In genomic region chr14:103878180-103878579, GRCh38 we compare ENCODE assay signal across 34 cellular contexts. TPM values are rescaled to one million over a fixed set of nuclear protein-coding genes. Genes with fewer than 3 reads are reported as not detected.
"Had no signal": no experiment of that assay in that cellular context is flagged by ENCODE, and none has a peak within 500 bp of the region (broad histone marks: within the 10 kb centered on the region; RNA-seq: fewer than 3 reads in every experiment).

No MANE protein-coding gene starts in this region.

- H3K36me3 ChIP-seq: adrenal gland, WERI-Rb-1 had no signal

- H3K27ac ChIP-seq: adrenal gland, coronary artery, dorsolateral prefrontal cortex, WERI-Rb-1 had no signal

- H3K27ac Mint-ChIP-seq: activated B cell treated with CpG ODN at 0.5 μM for 24 hours; activated CD8-positive, alpha-beta memory T cell treated with anti-CD3 and anti-CD28 coated beads, Interleukin-2, amount 10 ng/mL, durations not matched to agents 7 days and 5 days; activated CD8-positive, alpha-beta T cell treated with anti-CD3 and anti-CD28 coated beads for 36 hours; activated naive CD4-positive, alpha-beta T cell treated with anti-CD3 and anti-CD28 coated beads for 36 hours; activated naive CD4-positive, alpha-beta T cell treated with anti-CD3 and anti-CD28 coated beads, Interleukin-2, amount 50 U/mL, for 24 hours; activated naive CD8-positive, alpha-beta T cell treated with anti-CD3 and anti-CD28 coated beads for 36 hours; activated naive CD8-positive, alpha-beta T cell treated with anti-CD3 and anti-CD28 coated beads, Interleukin-2, amount 50 U/mL, for 24 hours; activated T-helper 1 cell treated with anti-CD3 and anti-CD28 coated beads, Interleukin-12 subunit alpha, Interleukin-12 subunit beta, Interleukin-2, Interleukin-4 antibody, amounts not matched to agents 30 ng/mL and 10 ng/mL and 1 ng/mL, durations not matched to agents 14 hours and 24 hours and 36 hours; activated T-helper 2 cell treated with anti-CD3 and anti-CD28 coated beads, Interferon-gamma antibody, Interleukin-2, Interleukin-4, amounts not matched to agents 10 μg/mL and 5 μg/mL and 100 μg/mL, durations not matched to agents 14 hours and 24 hours and 36 hours; dendritic cell treated with granulocyte-macrophage colony-stimulating factor and Interleukin-4, amounts not matched to agents 40 ng/mL and 50 ng/mL, for 4 days; endodermal cell had no signal

- H3K9me3 Mint-ChIP-seq: activated B cell treated with CpG ODN at 0.5 μM for 24 hours; activated naive CD4-positive, alpha-beta T cell treated with anti-CD3 and anti-CD28 coated beads for 36 hours; activated naive CD4-positive, alpha-beta T cell treated with anti-CD3 and anti-CD28 coated beads, Interleukin-2, amount 50 U/mL, for 24 hours; activated naive CD8-positive, alpha-beta T cell treated with anti-CD3 and anti-CD28 coated beads for 36 hours; activated naive CD8-positive, alpha-beta T cell treated with anti-CD3 and anti-CD28 coated beads, Interleukin-2, amount 50 U/mL, for 24 hours; activated T-helper 1 cell treated with anti-CD3 and anti-CD28 coated beads, Interleukin-12 subunit alpha, Interleukin-12 subunit beta, Interleukin-2, Interleukin-4 antibody, amounts not matched to agents 30 ng/mL and 10 ng/mL and 1 ng/mL, durations not matched to agents 14 hours and 24 hours and 36 hours; activated T-helper 2 cell treated with anti-CD3 and anti-CD28 coated beads, Interferon-gamma antibody, Interleukin-2, Interleukin-4, amounts not matched to agents 10 μg/mL and 5 μg/mL and 100 μg/mL, durations not matched to agents 14 hours and 24 hours and 36 hours; dendritic cell treated with granulocyte-macrophage colony-stimulating factor and Interleukin-4, amounts not matched to agents 40 ng/mL and 50 ng/mL, for 4 days; endodermal cell had no signal

- H3K4me3 ChIP-seq: adrenal gland, body of pancreas, coronary artery, dorsolateral prefrontal cortex had no signal

- H3K27me3 Mint-ChIP-seq: activated CD8-positive, alpha-beta memory T cell treated with anti-CD3 and anti-CD28 coated beads, Interleukin-2, amount 10 ng/mL, durations not matched to agents 7 days and 5 days; activated naive CD4-positive, alpha-beta T cell treated with anti-CD3 and anti-CD28 coated beads, Interleukin-2, amount 50 U/mL, for 24 hours; activated naive CD8-positive, alpha-beta T cell treated with anti-CD3 and anti-CD28 coated beads for 36 hours; activated naive CD8-positive, alpha-beta T cell treated with anti-CD3 and anti-CD28 coated beads, Interleukin-2, amount 50 U/mL, for 24 hours had no signal

- ATAC-seq: activated CD4-positive, CD25-positive, alpha-beta regulatory T cell treated with anti-CD3 and anti-CD28 coated beads, Interleukin-2, amount 50 U/mL, for 24 hours; activated CD8-positive, alpha-beta memory T cell treated with anti-CD3 and anti-CD28 coated beads, Interleukin-2, amount 10 ng/mL, durations not matched to agents 7 days and 5 days; activated CD8-positive, alpha-beta T cell treated with anti-CD3 and anti-CD28 coated beads for 36 hours; activated naive CD8-positive, alpha-beta T cell treated with anti-CD3 and anti-CD28 coated beads, Interleukin-2, amount 50 U/mL, for 24 hours; body of pancreas; esophagus mucosa had no signal

- DNase-seq: activated B cell treated with CpG ODN at 0.5 μM for 24 hours; activated CD4-positive, alpha-beta T cell treated with anti-CD3 and anti-CD28 coated beads for 48 hours; activated CD4-positive, alpha-beta T cell treated with anti-CD3 and anti-CD28 coated beads, Interleukin-2, amount 50 U/mL, for 1 hour; activated CD4-positive, alpha-beta T cell treated with anti-CD3 and anti-CD28 coated beads, Interleukin-2, amount 50 U/mL, for 48 hours; activated CD8-positive, alpha-beta memory T cell treated with anti-CD3 and anti-CD28 coated beads, Interleukin-2, amount 10 ng/mL, durations not matched to agents 7 days and 5 days; activated CD8-positive, alpha-beta memory T cell treated with anti-CD3 and anti-CD28 coated beads, Interleukin-2, amount 50 U/mL, for 4 hours; activated CD8-positive, alpha-beta T cell treated with anti-CD3 and anti-CD28 coated beads for 36 hours; activated effector memory CD4-positive, alpha-beta T cell treated with anti-CD3 and anti-CD28 coated beads, Interleukin-2, amount 50 U/mL, for 16 hours; activated naive CD4-positive, alpha-beta T cell treated with anti-CD3 and anti-CD28 coated beads for 36 hours; activated naive CD8-positive, alpha-beta T cell treated with anti-CD3 and anti-CD28 coated beads for 36 hours; activated naive CD8-positive, alpha-beta T cell treated with anti-CD3 and anti-CD28 coated beads, Interleukin-2, amount 50 U/mL, for 24 hours; activated T-cell treated with anti-CD3 and anti-CD28 coated beads, Interleukin-2, amount 50 U/mL, for 1 hour; activated T-cell treated with anti-CD3 and anti-CD28 coated beads, Interleukin-2, amount 50 U/mL, for 48 hours; adrenal gland; amygdala; aorta; body of pancreas; central memory CD4-positive, alpha-beta T cell; cerebellar nuclear complex; dorsolateral prefrontal cortex; effector memory CD4-positive, alpha-beta T cell; endodermal cell; foreskin fibroblast; head of caudate nucleus; T-helper 2 cell; WERI-Rb-1 had no signal

- H3K9me3 ChIP-seq: adrenal gland, body of pancreas had no signal

- H3K36me3 Mint-ChIP-seq: activated CD8-positive, alpha-beta memory T cell treated with anti-CD3 and anti-CD28 coated beads, Interleukin-2, amount 10 ng/mL, durations not matched to agents 7 days and 5 days; activated naive CD4-positive, alpha-beta T cell treated with anti-CD3 and anti-CD28 coated beads, Interleukin-2, amount 50 U/mL, for 24 hours had no signal

- H3K4me3 Mint-ChIP-seq: activated B cell treated with CpG ODN at 0.5 μM for 24 hours; activated CD8-positive, alpha-beta memory T cell treated with anti-CD3 and anti-CD28 coated beads, Interleukin-2, amount 10 ng/mL, durations not matched to agents 7 days and 5 days; activated CD8-positive, alpha-beta T cell treated with anti-CD3 and anti-CD28 coated beads for 36 hours; activated naive CD4-positive, alpha-beta T cell treated with anti-CD3 and anti-CD28 coated beads for 36 hours; activated naive CD4-positive, alpha-beta T cell treated with anti-CD3 and anti-CD28 coated beads, Interleukin-2, amount 50 U/mL, for 24 hours; activated naive CD8-positive, alpha-beta T cell treated with anti-CD3 and anti-CD28 coated beads for 36 hours; activated naive CD8-positive, alpha-beta T cell treated with anti-CD3 and anti-CD28 coated beads, Interleukin-2, amount 50 U/mL, for 24 hours; activated T-helper 1 cell treated with anti-CD3 and anti-CD28 coated beads, Interleukin-12 subunit alpha, Interleukin-12 subunit beta, Interleukin-2, Interleukin-4 antibody, amounts not matched to agents 30 ng/mL and 10 ng/mL and 1 ng/mL, durations not matched to agents 14 hours and 24 hours and 36 hours; dendritic cell treated with granulocyte-macrophage colony-stimulating factor and Interleukin-4, amounts not matched to agents 40 ng/mL and 50 ng/mL, for 4 days; endodermal cell had no signal

RNA-seq across cellular contexts. Expression of gene TDRD9, which starts 50.1 kb away (rescaled TPM):
- total RNA-seq: activated T-helper 1 cell treated with anti-CD3 and anti-CD28 coated beads, Interleukin-12 subunit alpha, Interleukin-12 subunit beta, Interleukin-2, Interleukin-4 antibody, amounts not matched to agents 30 ng/mL and 10 ng/mL and 1 ng/mL, durations not matched to agents 14 hours and 24 hours and 36 hours; activated T-helper 2 cell treated with anti-CD3 and anti-CD28 coated beads, Interferon-gamma antibody, Interleukin-2, Interleukin-4, amounts not matched to agents 10 μg/mL and 5 μg/mL and 100 μg/mL, durations not matched to agents 14 hours and 24 hours and 36 hours; endodermal cell; T-helper 1 cell treated with Interleukin-12 subunit alpha and Interleukin-12 subunit beta and Interleukin-4 antibody, amounts not matched to agents 30 ng/mL and 1 ng/mL, for 36 hours had no signal
